In the genomic region with DNA sequence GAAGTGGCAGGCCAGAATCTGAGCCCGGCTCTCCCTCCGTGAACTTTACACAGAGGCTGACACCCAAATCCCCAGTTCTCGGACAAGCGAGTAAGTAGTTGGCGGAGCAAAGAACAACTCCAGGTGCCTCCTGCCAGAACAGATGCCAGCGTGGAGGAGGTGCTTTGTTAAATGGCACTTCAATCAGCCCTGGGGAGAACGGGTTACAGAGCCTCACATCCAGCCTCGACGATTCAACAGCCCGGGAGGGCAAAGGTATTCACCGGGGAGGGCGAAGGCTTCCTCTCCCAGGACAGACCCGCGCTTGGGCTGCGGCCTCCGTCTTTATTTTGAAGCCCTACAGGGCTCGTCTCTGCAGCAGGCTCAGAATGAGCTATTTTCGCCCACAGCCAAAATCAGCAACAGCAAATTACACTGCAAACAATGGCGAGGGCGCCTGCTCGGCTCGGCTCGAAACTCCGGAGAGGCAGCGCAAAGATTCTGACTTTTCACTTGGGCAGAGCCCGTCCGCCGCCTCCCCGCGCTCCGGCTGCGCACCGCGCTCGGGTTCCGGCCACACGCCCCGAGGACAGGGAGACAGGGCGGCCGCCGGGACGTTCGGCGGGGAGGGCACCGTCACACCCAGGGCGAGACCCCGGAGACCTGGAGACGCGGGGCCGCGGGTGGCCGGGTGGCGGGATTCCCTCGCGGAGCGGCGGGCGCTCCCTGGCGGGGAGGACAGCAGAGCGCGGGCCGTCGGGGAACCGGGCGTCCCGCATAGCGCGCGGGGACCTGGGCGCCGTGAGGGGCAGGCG, we compare ENCODE assay signal across 8 cellular contexts. TPM values are rescaled to one million over a fixed set of nuclear protein-coding genes. Genes with fewer than 3 reads are reported as not detected.
A peak's percentile ranks its signal among the peaks of the same experiment; 100 is the strongest.
DNase-seq lines count a peak whose midpoint lies in the region; ATAC-seq, FAIRE-seq and TF ChIP-seq lines count a peak whose summit lies in the region.

No MANE protein-coding gene starts in this region.

- H3F3A ChIP-seq in SU-DHL-6 (ENCODE audit: insufficient read depth), result no peaks in the 10 kb centered on the region

- H3K27ac ChIP-seq in AG04450 (ENCODE audit: low read depth, low read length) (no peak overlapping the region), SU-DHL-6 (ENCODE audit: low read depth, low read length) (no peak overlapping the region), skeletal muscle tissue (ENCODE audit: low read depth, low read length) (peak overlapping the region; percentile 90)

- no peaks in the 10 kb centered on the region for H3K36me3 ChIP-seq in SU-DHL-6 (ENCODE audit: low read length)
- H3K36me3 ChIP-seq in bronchial epithelial cell (ENCODE audit: control insufficient read depth, insufficient read depth, low read length), result no peaks in the 10 kb centered on the region
- H3K36me3 ChIP-seq in skeletal muscle tissue (ENCODE audit: control insufficient read depth in 3 of 3, insufficient read depth in 3 of 3, low read length in 3 of 3), result no peaks in the 10 kb centered on the region

- no peaks in the 10 kb centered on the region for H3K36me3 Mint-ChIP-seq in immature natural killer cell

- peaks cover 0 to 6% (median 2%) of the 10 kb centered on the region in 3 donors for H3K27me3 Mint-ChIP-seq in immature natural killer cell (ENCODE audit: low read depth in 3 of 3)

- H3K4me3 Mint-ChIP-seq in immature natural killer cell, result peak overlapping the region; percentile 89 to 94 (median 93)

- H3K27ac Mint-ChIP-seq in immature natural killer cell, result peak overlapping the region; percentile 38 to 84 (median 76)

- peaks cover 51 to 60% of the 10 kb centered on the region in 2 donors for H3K4me1 Mint-ChIP-seq in immature natural killer cell

- no peaks in the 10 kb centered on the region for H3K9me2 ChIP-seq in SU-DHL-6 (replicated peaks; ENCODE audit: insufficient read depth, low read length)

- no peaks in the 10 kb centered on the region for H3K9me3 Mint-ChIP-seq in immature natural killer cell

- H3K9ac ChIP-seq in SU-DHL-6 (ENCODE audit: low read length), result peak overlapping the region; percentile 16; the same call in 1 of the 2 replicates
- H3K9ac ChIP-seq in skeletal muscle tissue (ENCODE audit: low read depth in 1 of 3, low read length in 3 of 3), result peak overlapping the region; percentile 90 to 97 (median 96)

- H3K4me1 ChIP-seq in skeletal muscle tissue (ENCODE audit: control insufficient read depth in 3 of 3, insufficient read depth in 3 of 3, low read length in 3 of 3), result peaks cover 26 to 36% (median 28%) of the 10 kb centered on the region in 3 donors

- CTCF ChIA-PET in AG04450 (lab: Charles Lee), result no interaction called here

- TF ChIP-seq CTCF in AG04450 (IDR thresholded peaks at IDR 0.05; ENCODE audit: low read depth, low read length), result peak; percentile 16; the same call in 1 of the 2 replicates
- TF ChIP-seq CTCF in SU-DHL-6 (IDR thresholded peaks at IDR 0.05; ENCODE audit: insufficient read depth, low read length, poor library complexity, severe bottlenecking), result no peak
- TF ChIP-seq CTCF in bronchial epithelial cell (IDR thresholded peaks at IDR 0.05; ENCODE audit: insufficient read depth, low read length, severe bottlenecking), result peak; percentile 61

- no peak for FAIRE-seq in bronchial epithelial cell (lab: Jason Lieb, UNC)

- DNase-seq in AG04450 (ENCODE audit: low read depth, low spot score) (no peak), bronchial epithelial cell (ENCODE audit: low read depth) (peak; percentile 35), immature natural killer cell (peak; percentile 56 to 65 (median 62)), SHP77 treated with DMSO at 0.1 percent for 48 hours (lab: John Stamatoyannopoulos, UW) (no peak)

- no peak overlapping the region for H2AFZ ChIP-seq in SU-DHL-6 (ENCODE audit: low read depth, low read length, severe bottlenecking)

- POLR2A ChIA-PET in AG04450 (lab: Yijun Ruan, JAX), result no interaction called here

- peak overlapping the region; percentile 52 for H3K4me3 ChIP-seq in AG04450 (ENCODE audit: low read depth, low read length)
- H3K4me3 ChIP-seq in SU-DHL-6 (ENCODE audit: insufficient read depth, low read length, poor library complexity, severe bottlenecking), result peak overlapping the region; percentile 53
- H3K4me3 ChIP-seq in bronchial epithelial cell (ENCODE audit: low read depth, low read length), result peak overlapping the region; percentile 74
- H3K4me3 ChIP-seq in skeletal muscle tissue (ENCODE audit: low read length in 3 of 3), result peak overlapping the region; percentile 75 to 85 (median 85)

- H3K4me2 ChIP-seq in SU-DHL-6 (ENCODE audit: low read depth, low read length, poor library complexity, severe bottlenecking), result peak overlapping the region; percentile 72

- H3K9me3 ChIP-seq in AG04450 (ENCODE audit: control insufficient read depth, insufficient read depth, low read length), result no peaks in the 10 kb centered on the region; the same call in 1 of the 2 replicates
- H3K9me3 ChIP-seq in SU-DHL-6 (ENCODE audit: insufficient read depth, low read length), result no peaks in the 10 kb centered on the region
- H3K9me3 ChIP-seq in skeletal muscle tissue (ENCODE audit: control insufficient read depth in 3 of 3, low read length in 3 of 3), result no peaks in the 10 kb centered on the region

- peaks cover 23% of the 10 kb centered on the region for H3K27me3 ChIP-seq in AG04450 (ENCODE audit: control insufficient read depth, insufficient read depth, low read length)
- H3K27me3 ChIP-seq in SU-DHL-6 (ENCODE audit: low read length), result no peaks in the 10 kb centered on the region
- no peaks in the 10 kb centered on the region for H3K27me3 ChIP-seq in bronchial epithelial cell (ENCODE audit: control insufficient read depth, insufficient read depth, low read length)
- H3K27me3 ChIP-seq in skeletal muscle tissue (ENCODE audit: control insufficient read depth in 3 of 3, insufficient read depth in 3 of 3, low read length in 3 of 3), result no peaks in the 10 kb centered on the region

- no peaks in the 10 kb centered on the region for H3K79me2 ChIP-seq in SU-DHL-6 (ENCODE audit: insufficient read depth, low read length)

- ATAC-seq in GM18907 (IDR thresholded peaks at IDR 0.05; ENCODE audit: unreplicated experiment) (peak; percentile 59), HG03135 (IDR thresholded peaks at IDR 0.05; ENCODE audit: unreplicated experiment) (peak; percentile 54)

- no peaks in the 10 kb centered on the region for H4K20me1 ChIP-seq in SU-DHL-6 (ENCODE audit: low read depth, low read length)

RNA-seq across cellular contexts. Expression of gene TMCC3, which starts 0.8 kb away (rescaled TPM):
- 0.29 and 0.50 TPM in 2 replicates for polyA plus RNA-seq in AG04450 (2011; rRNA removed)
- 0.56 and 0.92 TPM in 2 replicates for polyA minus RNA-seq in AG04450 (2011; rRNA and poly(A)+ RNA removed)
- 5.8 and 8.8 TPM in 2 replicates for total RNA-seq in bronchial epithelial cell
- 10 to 100 TPM; 12.4 to 19.2 (median 15.2) TPM for polyA plus RNA-seq in immature natural killer cell
- 16.7 TPM for total RNA-seq in skeletal muscle tissue

Comparison
In these comparisons a context has a peak if more than half of its experiments do, and no peak if none do; other contexts are left out.
1. DNase-seq: peak in bronchial epithelial cell (single experiment) and immature natural killer cell (3 of 3); none in AG04450 (single experiment) and SHP77 treated with DMSO at 0.1 percent for 48 hours (single experiment).
2. Peak in every context shown above with its lines, with median percentiles within 50 percentile points of each other: H3K4me3 ChIP-seq.